Comparison of ENCODE assay signal across 12 cellular contexts in the genomic region with DNA sequence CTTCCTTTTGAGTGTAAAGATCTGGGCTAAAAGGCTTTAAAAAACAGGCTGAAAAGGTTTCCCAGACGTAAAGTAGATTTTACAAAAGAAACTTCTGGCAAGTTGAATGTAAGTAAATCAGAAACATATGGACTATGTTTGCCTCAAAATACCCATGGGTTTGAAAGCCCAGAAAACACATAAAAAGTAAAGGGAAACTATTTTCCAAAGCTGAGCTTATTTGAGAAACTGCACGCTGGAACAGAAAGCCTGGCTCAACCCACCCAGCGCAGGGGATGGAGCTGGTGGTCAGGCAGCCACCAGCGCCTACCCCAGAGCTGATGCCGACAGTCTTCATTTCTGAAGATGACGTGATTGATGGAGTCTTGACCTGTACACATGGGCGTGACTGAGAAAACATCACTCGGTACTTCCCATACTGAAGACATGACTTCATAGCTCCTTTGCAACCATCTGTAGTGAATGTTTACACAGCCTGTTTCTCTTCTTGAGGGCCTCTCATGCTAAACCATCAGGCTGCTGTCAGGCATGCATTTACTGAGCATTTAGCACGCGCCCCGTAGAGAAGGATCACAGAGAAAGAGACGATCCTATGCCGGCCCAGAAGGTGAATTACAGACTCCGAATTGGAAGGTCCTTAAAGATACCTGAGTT.
DNase-seq lines count a peak whose midpoint lies in the region; ATAC-seq and TF ChIP-seq lines count a peak whose summit lies in the region.
"Had no signal": no experiment of that assay in that cellular context is flagged by ENCODE, and none has a peak within 500 bp of the region (broad histone marks: within the 10 kb centered on the region; RNA-seq: fewer than 3 reads in every experiment).

No MANE protein-coding gene starts in this region.

- H3K9me3 ChIP-seq in ovary (no peaks in the 10 kb centered on the region), mammary epithelial cell (replicated peaks; ENCODE audit: insufficient read depth, low read length) (peaks cover 35% of the 10 kb centered on the region), lower lobe of right lung (no peaks in the 10 kb centered on the region)

- TF ChIP-seq CTCF in ovary (IDR thresholded peaks at IDR 0.05) = no peak
- TF ChIP-seq CTCF in mammary epithelial cell (conservative IDR thresholded peaks at IDR 0.05 in 1 of 2, IDR thresholded peaks at IDR 0.05 in 1 of 2; ENCODE audit: extremely low read depth in 1 of 2, insufficient read depth in 1 of 2, low read depth in 1 of 2, low read length in 2 of 2) = no peak
- TF ChIP-seq CTCF in lower lobe of right lung (IDR thresholded peaks at IDR 0.05) = no peak

- no peaks in the 10 kb centered on the region for H3K79me2 ChIP-seq in mammary epithelial cell (ENCODE audit: insufficient read depth, low read length)

- no peaks in the 10 kb centered on the region for H3K36me3 ChIP-seq in ovary
- no peaks in the 10 kb centered on the region for H3K36me3 ChIP-seq in mammary epithelial cell (ENCODE audit: insufficient read depth, low read length)
- no peaks in the 10 kb centered on the region for H3K36me3 ChIP-seq in lower lobe of right lung

- no peaks in the 10 kb centered on the region for H3K27me3 ChIP-seq in ovary
- no peaks in the 10 kb centered on the region for H3K27me3 ChIP-seq in mammary epithelial cell (ENCODE audit: insufficient read depth, low read length)
- H3K27me3 ChIP-seq in lower lobe of right lung (ENCODE audit: low read depth) = no peaks in the 10 kb centered on the region

- H4K20me1 ChIP-seq in mammary epithelial cell (ENCODE audit: insufficient read depth, low read length) = no peaks in the 10 kb centered on the region

- H3K4me1 ChIP-seq in ovary (ENCODE audit: insufficient read depth) (peaks cover 2% of the 10 kb centered on the region), mammary epithelial cell (ENCODE audit: insufficient read depth, low read length) (no peaks in the 10 kb centered on the region), lower lobe of right lung (no peaks in the 10 kb centered on the region)

- DNase-seq in GM03348 (ENCODE audit: low spot score) (peak; percentile 55), NCI-H146 treated with DMSO at 0.1 percent for 48 hours (lab: John Stamatoyannopoulos, UW; ENCODE audit: unreplicated experiment) (peak; percentile 55), amniotic stem cell (lab: John Stamatoyannopoulos, UW) (peak; percentile 23), ovary (no peak), mammary epithelial cell (no peak), NCI-H1105 treated with DMSO at 0.1 percent for 48 hours (lab: John Stamatoyannopoulos, UW) (no peak), midbrain (lab: John Stamatoyannopoulos, UW) (no peak), lower lobe of right lung (no peak)
- DNase-seq: activated CD4-positive, alpha-beta T cell treated with anti-CD3 and anti-CD28 coated beads for 1 hour; CD4-positive, alpha-beta T cell; H7 had no signal

- ATAC-seq in lower lobe of right lung = no peak

- H2AFZ ChIP-seq in mammary epithelial cell (ENCODE audit: low read depth, low read length) = no peak overlapping the region

- TF ChIP-seq EP300 in ovary (IDR thresholded peaks at IDR 0.05) = no peak

- in situ Hi-C loops in mammary epithelial cell (cut with MboI; ENCODE audit: low sequenced_read_pairs in 2 of 2) = no loop called here

- no peak overlapping the region for H3K4me2 ChIP-seq in mammary epithelial cell (ENCODE audit: insufficient read depth, low read depth, low read length)

- dilution Hi-C loops in mammary epithelial cell (cut with HindIII; ENCODE audit: low sequenced_read_pairs) = no loop called here

- CTCF ChIA-PET in mammary epithelial cell (lab: Charles Lee; ENCODE audit: low non-redundant PET) = no interaction called here

- WGBS in ovary, 3 donors = 67 to 69% (median 69%) methylated on average over 14 of the region's 14 CpGs
- 68% methylated on average over 9 of the region's 14 CpGs for WGBS in mammary epithelial cell (ENCODE audit: low coverage, missing lambda C conversion rate)

- BruUV-seq in mammary epithelial cell (replicated peaks; lab: Mats Ljungman, UMichigan) = no TSS peak

- H3K27ac ChIP-seq in ovary (no peak overlapping the region), mammary epithelial cell (ENCODE audit: insufficient read depth, low read depth, low read length) (no peak overlapping the region), lower lobe of right lung (no peak overlapping the region)
- H3K27ac ChIP-seq: epithelial cell of prostate had no signal

- no peak for TF ChIP-seq POLR2A in ovary (IDR thresholded peaks at IDR 0.05)

- no peak overlapping the region for H3K9ac ChIP-seq in mammary epithelial cell (ENCODE audit: insufficient read depth, low read length)

- intact Hi-C loops in ovary (cut with DNase I) (no loop called here), mammary epithelial cell (cut with micrococcal nuclease) (no loop called here), lower lobe of right lung (cut with DNase I) (no loop called here)

- H3K4me3 ChIP-seq in ovary = peak overlapping the region; percentile 32
- no peak overlapping the region for H3K4me3 ChIP-seq in mammary epithelial cell (replicated peaks in 1 of 3; ENCODE audit: insufficient read depth in 1 of 3, low read depth in 2 of 3, low read length in 3 of 3)
- H3K4me3 ChIP-seq in lower lobe of right lung = no peak overlapping the region

Comparison
In these comparisons a context has a peak if more than half of its experiments do, and no peak if none do; other contexts are left out.
1. DNase-seq: peak in GM03348 (single experiment), NCI-H146 treated with DMSO at 0.1 percent for 48 hours (single experiment) and amniotic stem cell (single experiment); none in ovary (0 of 5), mammary epithelial cell (single experiment), NCI-H1105 treated with DMSO at 0.1 percent for 48 hours (single experiment), midbrain (single experiment) and lower lobe of right lung (single experiment).